In the genomic region with DNA sequence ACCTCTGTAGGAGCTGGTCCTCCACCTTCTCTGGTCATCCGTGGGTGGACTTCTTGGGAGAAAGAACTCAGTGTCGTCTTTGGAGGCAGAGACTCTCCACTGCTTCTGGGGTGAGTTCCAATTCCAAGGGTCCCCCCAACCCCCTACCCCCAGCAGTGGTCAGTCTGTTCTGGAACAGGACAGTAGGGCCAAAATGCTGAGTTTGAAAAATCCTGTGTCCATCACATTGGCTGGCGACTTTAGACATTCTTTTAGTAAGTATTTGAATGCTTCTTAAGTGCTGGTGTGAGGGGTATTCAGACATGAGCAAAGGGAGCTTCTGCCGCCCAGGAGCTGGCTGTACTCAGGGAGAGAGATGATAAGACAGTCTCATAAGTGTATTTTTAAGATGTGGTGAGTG, we compare ENCODE assay signal across 10 cellular contexts. TPM values are rescaled to one million over a fixed set of nuclear protein-coding genes. Genes with fewer than 3 reads are reported as not detected.
DNase-seq lines count a peak whose midpoint lies in the region; ATAC-seq and TF ChIP-seq lines count a peak whose summit lies in the region.
"Had no signal": no experiment of that assay in that cellular context is flagged by ENCODE, and none has a peak within 500 bp of the region (broad histone marks: within the 10 kb centered on the region; RNA-seq: fewer than 3 reads in every experiment).

No MANE protein-coding gene starts in this region.

- H3K9me3 ChIP-seq in CD8-positive, alpha-beta T cell (ENCODE audit: low read length), result no peaks in the 10 kb centered on the region
- H3K9me3 ChIP-seq in OCI-LY7 (ENCODE audit: low read length), result 0 out of 2 replicates have a peak, but pooled peaks cover 5% of the 10 kb centered on the region
- no peaks in the 10 kb centered on the region for H3K9me3 ChIP-seq in trophoblast cell (ENCODE audit: insufficient read depth, low read depth, low read length)

- peak overlapping the region; percentile 78 for H3K4me3 Mint-ChIP-seq in CD8-positive, alpha-beta T cell

- peaks cover 48% of the 10 kb centered on the region for H3K36me3 Mint-ChIP-seq in CD8-positive, alpha-beta T cell

- peaks cover 19% of the 10 kb centered on the region for H3K36me3 ChIP-seq in CD8-positive, alpha-beta T cell (ENCODE audit: insufficient read depth, low read length)
- peaks cover 52% of the 10 kb centered on the region for H3K36me3 ChIP-seq in OCI-LY7 (ENCODE audit: insufficient read depth, low read length)
- H3K36me3 ChIP-seq in trophoblast cell (ENCODE audit: control insufficient read depth in 1 of 2, insufficient read depth in 2 of 2, low read length in 2 of 2), result peaks cover 38 to 48% of the 10 kb centered on the region in 2 experiments

- peaks cover 28% of the 10 kb centered on the region for H3K4me1 Mint-ChIP-seq in CD8-positive, alpha-beta T cell (ENCODE audit: low read depth)

- CTCF ChIA-PET in CD8-positive, alpha-beta T cell (lab: Charles Lee), result interaction anchor here (0.7 to 1.4 kb wide), 4 partner anchors 21 to 1429 kb away, joined by 3 to 4 read pairs (median 3); no protein-coding TSS in a partner anchor
- CTCF ChIA-PET in OCI-LY7 (lab: Charles Lee; ENCODE audit: unreplicated experiment), result interaction anchor here (1.1 kb wide), 1 partner anchor 19 kb away, joined by 4 read pairs; no protein-coding TSS in a partner anchor

- intact Hi-C loops in CD8-positive, alpha-beta T cell (cut with DNase I, micrococcal nuclease), result no loop called here
- intact Hi-C loops in OCI-LY7 (cut with micrococcal nuclease; ENCODE audit: unreplicated experiment), result no loop called here

- H3K18ac ChIP-seq in trophoblast cell (ENCODE audit: low read length), result peak overlapping the region; percentile 5

- POLR2A ChIA-PET in CD8-positive, alpha-beta T cell (lab: Charles Lee), result no interaction called here
- POLR2A ChIA-PET in OCI-LY7 (lab: Charles Lee), result no interaction called here

- no peak overlapping the region for H3K27ac ChIP-seq in CD8-positive, alpha-beta T cell (ENCODE audit: low read depth, low read length)
- no peak overlapping the region for H3K27ac ChIP-seq in OCI-LY7 (ENCODE audit: low read depth, low read length, poor library complexity, severe bottlenecking)
- no peak overlapping the region for H3K27ac ChIP-seq in coronary artery
- no peak overlapping the region for H3K27ac ChIP-seq in trophoblast cell (ENCODE audit: low read depth, low read length)

- H4K12ac ChIP-seq in trophoblast cell (ENCODE audit: low read depth, low read length), result no peak overlapping the region

- peaks cover 16% of the 10 kb centered on the region for H3K4me1 ChIP-seq in CD8-positive, alpha-beta T cell (ENCODE audit: insufficient read depth, low read length)
- H3K4me1 ChIP-seq in OCI-LY7 (ENCODE audit: insufficient read depth, low read length, poor library complexity, severe bottlenecking) (peaks cover 12% of the 10 kb centered on the region), trophoblast cell (ENCODE audit: control insufficient read depth in 1 of 2, insufficient read depth in 2 of 2, low read length in 2 of 2) (peaks cover 5 to 10% of the 10 kb centered on the region in 2 experiments)

- no peak overlapping the region for H3K9ac ChIP-seq in trophoblast cell (ENCODE audit: low read length)

- H4K8ac ChIP-seq in trophoblast cell (ENCODE audit: low read depth, low read length), result no peak overlapping the region

- no peak overlapping the region for H2AK5ac ChIP-seq in trophoblast cell (ENCODE audit: low read length)

- no peak for ATAC-seq in CD8-positive, alpha-beta T cell
- no peak for ATAC-seq in HG02973 (IDR thresholded peaks at IDR 0.05; ENCODE audit: unreplicated experiment)

- no peak overlapping the region for H3K4me3 ChIP-seq in CD8-positive, alpha-beta T cell (ENCODE audit: low read depth, low read length)
- H3K4me3 ChIP-seq in OCI-LY7 (ENCODE audit: low read depth, low read length, poor library complexity, severe bottlenecking) (peak overlapping the region; percentile 79), coronary artery (peak overlapping the region; percentile 100), trophoblast cell (ENCODE audit: low read depth, low read length) (no peak overlapping the region)

- BruUV-seq in OCI-LY7 (replicated peaks; lab: Mats Ljungman, UMichigan), result no TSS peak

- no peak overlapping the region for H3K23ac ChIP-seq in trophoblast cell (ENCODE audit: low read length)

- H3K9me3 Mint-ChIP-seq in CD8-positive, alpha-beta T cell, result no peaks in the 10 kb centered on the region

- no peaks in the 10 kb centered on the region for H4K20me1 ChIP-seq in OCI-LY7 (ENCODE audit: insufficient read depth, low read length)

- WGBS in trophoblast cell (ENCODE audit: extremely low coverage, insufficient coverage, insufficient read length), result no CpG with 5 or more reads among the region's 4 CpGs

- H3K4me2 ChIP-seq in OCI-LY7 (ENCODE audit: low read length) (peak overlapping the region; percentile 80; the same call in 1 of the 2 replicates), trophoblast cell (ENCODE audit: low read length) (no peak overlapping the region)

- H3K27ac Mint-ChIP-seq in CD8-positive, alpha-beta T cell, result peak overlapping the region; percentile 84

- no peak overlapping the region for H4K91ac ChIP-seq in trophoblast cell (ENCODE audit: low read depth, low read length)

- H3K27me3 ChIP-seq in CD8-positive, alpha-beta T cell (ENCODE audit: insufficient read depth, low read length), result no peaks in the 10 kb centered on the region
- no peaks in the 10 kb centered on the region for H3K27me3 ChIP-seq in trophoblast cell (ENCODE audit: insufficient read depth, low read length)

- H3K9me2 ChIP-seq in OCI-LY7 (ENCODE audit: insufficient read depth, low read length), result no peaks in the 10 kb centered on the region

- no peak overlapping the region for H2BK5ac ChIP-seq in trophoblast cell (ENCODE audit: low read depth, low read length, poor library complexity)

- H2BK12ac ChIP-seq in trophoblast cell (ENCODE audit: low read length), result no peak overlapping the region

- no peak for DNase-seq in CD8-positive, alpha-beta T cell
- DNase-seq in OCI-LY7 (ENCODE audit: low spot score) (no peak), coronary artery (ENCODE audit: low spot score) (no peak), trophoblast cell (no peak), pons (ENCODE audit: low spot score) (no peak), COLO668 (lab: John Stamatoyannopoulos, UW; ENCODE audit: unreplicated experiment) (no peak)
- DNase-seq: DMS79 treated with DMSO at 0.1 percent for 48 hours, Kasumi-1, NCI-H2171 had no signal

- H3K79me2 ChIP-seq in OCI-LY7 (ENCODE audit: insufficient read depth, low read depth, low read length) (peaks cover 17% of the 10 kb centered on the region), trophoblast cell (ENCODE audit: control insufficient read depth, insufficient read depth, low read length, poor library complexity) (peaks cover 6% of the 10 kb centered on the region)

- H3K4ac ChIP-seq in trophoblast cell (ENCODE audit: low read depth, low read length), result no peak overlapping the region

- peaks cover 7% of the 10 kb centered on the region for H3K79me1 ChIP-seq in trophoblast cell (ENCODE audit: low read length)

- no peak for TF ChIP-seq CTCF in CD8-positive, alpha-beta T cell (IDR thresholded peaks at IDR 0.05)
- no peak for TF ChIP-seq CTCF in OCI-LY7 (conservative IDR thresholded peaks at IDR 0.05; ENCODE audit: low read length)
- no peak for TF ChIP-seq CTCF in coronary artery (IDR thresholded peaks at IDR 0.05)

- no peak overlapping the region for H3K14ac ChIP-seq in trophoblast cell (ENCODE audit: low read length)

- no peaks in the 10 kb centered on the region for H3K27me3 Mint-ChIP-seq in CD8-positive, alpha-beta T cell (ENCODE audit: low read depth)

- H2BK120ac ChIP-seq in trophoblast cell (ENCODE audit: insufficient read depth, low read length, poor library complexity), result no peak overlapping the region

- no peak overlapping the region for H2AFZ ChIP-seq in OCI-LY7 (ENCODE audit: low read length)
- no peak overlapping the region for H2AFZ ChIP-seq in trophoblast cell (ENCODE audit: insufficient read depth, low read length, poor library complexity)

RNA-seq across cellular contexts. Expression of gene ZNF316, which starts 1.9 kb away (rescaled TPM):
- total RNA-seq in CD8-positive, alpha-beta T cell, result 10 to 100 TPM; 49.3 to 49.5 TPM
- 17.1 and 18.1 TPM in 2 replicates for total RNA-seq in OCI-LY7 (2014; rRNA removed; shearing (Covaris generic))
- 34.2 and 37.5 TPM in 2 replicates for total RNA-seq in OCI-LY7 (2022)
- polyA plus RNA-seq in trophoblast cell (2013), result 7.7 TPM in 2 replicates

RNA-seq across cellular contexts. Expression of gene ZNF853, which starts 23.6 kb away (rescaled TPM):
- 1 to 10 TPM; 4.2 to 4.8 TPM for total RNA-seq in CD8-positive, alpha-beta T cell
- 0.60 and 0.77 TPM in 2 replicates for total RNA-seq in OCI-LY7 (2014; rRNA removed; shearing (Covaris generic))
- 0.48 and 0.55 TPM in 2 replicates for total RNA-seq in OCI-LY7 (2022)
- polyA plus RNA-seq in trophoblast cell (2013), result 2.3 and 2.5 TPM in 2 replicates

RNA-seq across cellular contexts. Expression of gene INTS15, which starts 49.2 kb away (rescaled TPM):
- 10 to 100 TPM; 48.8 to 52.3 TPM for total RNA-seq in CD8-positive, alpha-beta T cell
- total RNA-seq in OCI-LY7 (2014; rRNA removed; shearing (Covaris generic)), result 27.2 and 33.0 TPM in 2 replicates
- 38.8 and 40.9 TPM in 2 replicates for total RNA-seq in OCI-LY7 (2022)
- 12.6 and 13.9 TPM in 2 replicates for polyA plus RNA-seq in trophoblast cell (2013)

Comparison
In these comparisons a context has a peak if more than half of its experiments do, and no peak if none do; other contexts are left out.
1. H3K4me3 ChIP-seq: peak in OCI-LY7 (single experiment) and coronary artery (single experiment); none in CD8-positive, alpha-beta T cell (single experiment) and trophoblast cell (single experiment).